Comparison of ENCODE assay signal across 8 cellular contexts in genomic region chr20:33719277-33719988, GRCh38. TPM values are rescaled to one million over a fixed set of nuclear protein-coding genes. Genes with fewer than 3 reads are reported as not detected.
DNase-seq lines count a peak whose midpoint lies in the region; TF ChIP-seq lines count a peak whose summit lies in the region.

No MANE protein-coding gene starts in this region.

- peak overlapping the region; percentile 91 for H2AFZ ChIP-seq in PC-9

- no peak for TF ChIP-seq CTCF in PC-9 (conservative IDR thresholded peaks at IDR 0.05)
- no peak for TF ChIP-seq CTCF in epithelial cell of esophagus (IDR thresholded peaks at IDR 0.05; ENCODE audit: insufficient read depth, low read depth, low read length, missing control alignments)
- TF ChIP-seq CTCF in progenitor cell of endocrine pancreas (IDR thresholded peaks at IDR 0.05; ENCODE audit: unreplicated experiment): no peak

- no peaks in the 10 kb centered on the region for H3K27me3 ChIP-seq in PC-9 (ENCODE audit: insufficient read depth, low read depth)

- in situ Hi-C loops in G401 (cut with HindIII; ENCODE audit: low sequenced_read_pairs): no loop called here

- H3K9me3 ChIP-seq in PC-9 (ENCODE audit: insufficient read depth, low read depth): no peaks in the 10 kb centered on the region

- H3K4me2 ChIP-seq in PC-9: peak overlapping the region; percentile 82

- H3K4me3 ChIP-seq in PC-9: peak overlapping the region; percentile 68
- H3K4me3 ChIP-seq in epithelial cell of esophagus (ENCODE audit: low read length): peak overlapping the region; percentile 88

- no peak overlapping the region for H3K27ac Mint-ChIP-seq in progenitor cell of endocrine pancreas

- DNase-seq in G401 (ENCODE audit: low spot score) (peak; percentile 12), PC-9 (no peak), epithelial cell of esophagus (ENCODE audit: low read depth) (no peak), progenitor cell of endocrine pancreas (ENCODE audit: low spot score, unreplicated experiment) (no peak), AG20443 (ENCODE audit: low spot score) (no peak), NCI-H128 (lab: John Stamatoyannopoulos, UW; ENCODE audit: unreplicated experiment) (no peak), DMS153 (lab: John Stamatoyannopoulos, UW) (no peak), midbrain (lab: John Stamatoyannopoulos, UW) (no peak)

- no peaks in the 10 kb centered on the region for H3K27me3 Mint-ChIP-seq in progenitor cell of endocrine pancreas

- no peak overlapping the region for H3K27ac ChIP-seq in PC-9

- CTCF ChIA-PET in PC-9 (lab: Charles Lee): interaction anchor here (0.6 kb wide), 2 partner anchors 11 to 174 kb away, joined by 4 to 6 read pairs; no protein-coding TSS in a partner anchor

- H3K36me3 ChIP-seq in PC-9 (ENCODE audit: low read depth): no peaks in the 10 kb centered on the region

- H3K4me1 Mint-ChIP-seq in progenitor cell of endocrine pancreas (ENCODE audit: low read depth): peaks cover 2% of the 10 kb centered on the region

- intact Hi-C loops in PC-9 (cut with micrococcal nuclease; ENCODE audit: unreplicated experiment): no loop called here

- peak overlapping the region; percentile 71 for H3K4me3 Mint-ChIP-seq in progenitor cell of endocrine pancreas (ENCODE audit: low read depth)

- H4K20me1 ChIP-seq in PC-9 (ENCODE audit: insufficient read depth): no peaks in the 10 kb centered on the region

- H3K4me1 ChIP-seq in PC-9 (replicated peaks; ENCODE audit: insufficient read depth): peaks cover 25% of the 10 kb centered on the region

- no peaks in the 10 kb centered on the region for H3K9me2 ChIP-seq in PC-9 (ENCODE audit: insufficient read depth)

- peaks cover 7% of the 10 kb centered on the region for H3K9me3 Mint-ChIP-seq in progenitor cell of endocrine pancreas (ENCODE audit: low read depth)

- BruUV-seq in PC-9 (replicated peaks; lab: Mats Ljungman, UMichigan): TSS peak; percentile 77

- peaks cover 2% of the 10 kb centered on the region for H3K36me3 Mint-ChIP-seq in progenitor cell of endocrine pancreas (ENCODE audit: insufficient read depth)

- POLR2A ChIA-PET in PC-9 (lab: Charles Lee; ENCODE audit: unreplicated experiment): interaction anchor here (0.6 to 1.0 kb wide), 4 partner anchors 14 to 273 kb away, joined by 3 to 8 read pairs (median 4); no protein-coding TSS in a partner anchor

- H3F3A ChIP-seq in PC-9 (ENCODE audit: insufficient read depth, low read depth): peaks cover 20% of the 10 kb centered on the region; the same call in 1 of the 2 replicates

- peaks cover 7% of the 10 kb centered on the region; the same call in 1 of the 2 replicates for H3K79me2 ChIP-seq in PC-9 (ENCODE audit: low read depth)

RNA-seq across cellular contexts. Expression of gene PXMP4, which starts 0.7 kb away (rescaled TPM):
- 1.3 and 1.6 TPM in 2 replicates for total RNA-seq in G401 (2014; rRNA removed; shearing (Covaris generic))
- total RNA-seq in PC-9 (2021): 12.2 and 19.1 TPM in 2 replicates
- 5.0 and 6.1 TPM in 2 replicates for total RNA-seq in progenitor cell of endocrine pancreas

RNA-seq across cellular contexts. Expression of gene ZNF341, which starts 12.4 kb away (rescaled TPM):
- total RNA-seq in G401 (2014; rRNA removed; shearing (Covaris generic)): 0.86 and 2.3 TPM in 2 replicates
- total RNA-seq in PC-9 (2021) (5.2 and 5.6 TPM in 2 replicates), progenitor cell of endocrine pancreas (8.0 and 8.3 TPM in 2 replicates)

RNA-seq across cellular contexts. Expression of gene E2F1, which starts 33.2 kb away (rescaled TPM):
- total RNA-seq in G401 (2014; rRNA removed; shearing (Covaris generic)): 44.1 and 44.2 TPM in 2 replicates
- total RNA-seq in PC-9 (2021): 31.5 and 31.6 TPM in 2 replicates
- total RNA-seq in progenitor cell of endocrine pancreas: 26.2 and 26.5 TPM in 2 replicates

RNA-seq across cellular contexts. Expression of gene NECAB3, which starts 45.2 kb away (rescaled TPM):
- total RNA-seq in G401 (2014; rRNA removed; shearing (Covaris generic)): 69.9 and 72.1 TPM in 2 replicates
- total RNA-seq in PC-9 (2021) (72.1 and 77.7 TPM in 2 replicates), progenitor cell of endocrine pancreas (68.3 and 74.6 TPM in 2 replicates)

RNA-seq across cellular contexts. Expression of gene ACTL10, which starts 52.7 kb away (rescaled TPM):
- total RNA-seq in G401 (2014; rRNA removed; shearing (Covaris generic)): not detected in 2 replicates
- total RNA-seq in PC-9 (2021) (0.85 and 1.0 TPM in 2 replicates), progenitor cell of endocrine pancreas (0.36 and 0.38 TPM in 2 replicates)
